In genomic region chr4:45576275-45576674, GRCh38 we compare ENCODE assay signal across 1 cellular context.
"Had no signal": no experiment of that assay in that cellular context is flagged by ENCODE, and none has a peak within 500 bp of the region (broad histone marks: within the 10 kb centered on the region; RNA-seq: fewer than 3 reads in every experiment).

No MANE protein-coding gene starts in this region.

- H3K4me3 ChIP-seq: GM12878 had no signal

- ATAC-seq: GM12878 had no signal
